ENCODE assay signal across 8 cellular contexts in the genomic region with DNA sequence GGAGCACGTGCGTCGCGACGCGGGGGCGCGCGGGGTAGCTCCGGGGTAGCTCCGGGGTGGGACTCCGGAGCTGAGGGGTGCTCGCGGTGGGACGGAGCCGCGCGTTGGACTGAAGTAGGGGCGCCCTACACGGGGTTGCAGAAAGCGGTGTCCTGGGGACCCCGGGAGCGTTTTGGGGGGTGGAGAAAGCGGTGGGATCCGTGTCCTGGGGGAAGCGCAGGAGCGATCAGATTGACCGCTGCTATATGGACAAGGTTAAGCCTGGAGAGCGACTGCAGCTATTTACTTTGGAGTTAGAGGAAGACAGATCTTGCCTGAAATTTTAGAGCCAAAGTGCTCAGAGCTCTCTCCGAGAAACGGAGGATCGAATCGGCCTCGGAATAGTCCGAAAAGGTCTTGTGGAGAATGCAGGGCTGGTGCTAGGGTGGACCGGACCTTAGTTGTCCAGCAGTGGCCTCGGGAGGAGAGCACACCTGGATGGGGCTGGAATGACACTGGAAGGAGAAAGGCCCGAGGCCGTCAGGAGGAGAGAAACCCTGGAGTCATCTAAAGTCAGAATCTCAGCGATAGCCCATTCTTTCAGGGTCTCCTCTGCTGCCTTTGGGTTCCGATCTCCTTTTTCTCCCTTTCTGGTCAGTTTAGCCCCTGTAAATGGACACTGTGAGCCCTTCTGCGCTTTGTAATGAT. TPM values are rescaled to one million over a fixed set of nuclear protein-coding genes. Genes with fewer than 3 reads are reported as not detected.
DNase-seq lines count a peak whose midpoint lies in the region; ATAC-seq and TF ChIP-seq lines count a peak whose summit lies in the region.

No MANE protein-coding gene starts in this region.

- no peak for TF ChIP-seq EP300 in sigmoid colon (IDR thresholded peaks at IDR 0.05)

- peak overlapping the region; percentile 99 for H3K4me2 ChIP-seq in SU-DHL-6 (ENCODE audit: low read depth, low read length, poor library complexity, severe bottlenecking)

- H3K27me3 ChIP-seq in SU-DHL-6 (ENCODE audit: low read length) (no peaks in the 10 kb centered on the region), sigmoid colon (peaks cover 0 to 4% (median 0%) of the 10 kb centered on the region in 3 donors)

- peak overlapping the region; percentile 80 for H2AFZ ChIP-seq in SU-DHL-6 (ENCODE audit: low read depth, low read length, severe bottlenecking)

- intact Hi-C loops in sigmoid colon (cut with DNase I) = no loop called here

- ATAC-seq in HG03354 (IDR thresholded peaks at IDR 0.05; ENCODE audit: poor library complexity, severe bottlenecking, unreplicated experiment) (no peak), HG02938 (IDR thresholded peaks at IDR 0.05; ENCODE audit: unreplicated experiment) (no peak)

- TF ChIP-seq CTCF in SU-DHL-6 (IDR thresholded peaks at IDR 0.05; ENCODE audit: insufficient read depth, low read length, poor library complexity, severe bottlenecking) (no peak), foreskin fibroblast (IDR thresholded peaks at IDR 0.05; ENCODE audit: low read depth, low read length) (no peak), sigmoid colon (IDR thresholded peaks at IDR 0.05) (no peak)

- H3K27ac ChIP-seq in SU-DHL-6 (ENCODE audit: low read depth, low read length) = peak overlapping the region; percentile 75
- H3K27ac ChIP-seq in sigmoid colon = peak overlapping the region; percentile 85 to 90 (median 89)

- H3K4me1 ChIP-seq in sigmoid colon = peaks cover 0 to 17% (median 9%) of the 10 kb centered on the region in 4 donors

- H4K20me1 ChIP-seq in SU-DHL-6 (ENCODE audit: low read depth, low read length) = peaks cover 1% of the 10 kb centered on the region; the same call in 1 of the 2 replicates

- peaks cover 55% of the 10 kb centered on the region for H3K79me2 ChIP-seq in SU-DHL-6 (ENCODE audit: insufficient read depth, low read length)

- peaks cover 8% of the 10 kb centered on the region; the same call in 1 of the 2 replicates for H3K36me3 ChIP-seq in SU-DHL-6 (ENCODE audit: low read length)
- H3K36me3 ChIP-seq in sigmoid colon = no peaks in the 10 kb centered on the region

- H3K9me2 ChIP-seq in SU-DHL-6 (replicated peaks; ENCODE audit: insufficient read depth, low read length) = no peaks in the 10 kb centered on the region

- no peaks in the 10 kb centered on the region for H3K9me3 ChIP-seq in SU-DHL-6 (ENCODE audit: insufficient read depth, low read length)
- H3K9me3 ChIP-seq in sigmoid colon = no peaks in the 10 kb centered on the region

- TF ChIP-seq POLR2A in sigmoid colon (IDR thresholded peaks at IDR 0.05) = no peak

- peak; percentile 4 for DNase-seq in activated gamma-delta T cell treated with anti-CD3 and anti-CD28 coated beads, Interleukin-2, amount 50 U/mL, for 16 hours (ENCODE audit: low read depth)
- DNase-seq in activated gamma-delta T cell (lab: John Stamatoyannopoulos, UW) (no peak), foreskin fibroblast (peak in 1 of 2 donors; percentile 24), sigmoid colon (no peak), NCI-H345 treated with DMSO at 0.1 percent for 48 hours (lab: John Stamatoyannopoulos, UW; ENCODE audit: unreplicated experiment) (no peak)

- 0 out of 2 replicates have a peak, but pooled peaks cover 5% of the 10 kb centered on the region for H3F3A ChIP-seq in SU-DHL-6 (ENCODE audit: insufficient read depth)

- peak overlapping the region; percentile 97 for H3K9ac ChIP-seq in SU-DHL-6 (ENCODE audit: low read length)

- WGBS in sigmoid colon, 2 donors = 1 to 3% methylated on average over 42 of the region's 42 CpGs

- H3K4me3 ChIP-seq in SU-DHL-6 (ENCODE audit: insufficient read depth, low read length, poor library complexity, severe bottlenecking) = peak overlapping the region; percentile 93
- H3K4me3 ChIP-seq in foreskin fibroblast (ENCODE audit: low read depth in 1 of 2, low read length in 2 of 2) = peak overlapping the region; percentile 77 to 94
- H3K4me3 ChIP-seq in sigmoid colon = peak overlapping the region; percentile 89 to 97 (median 94)

RNA-seq across cellular contexts. Expression of a gene that starts 0.6 kb away (rescaled TPM):
- 1 to 10 TPM; 2.4 to 4.7 (median 3.0) TPM for total RNA-seq in sigmoid colon
- polyA plus RNA-seq in sigmoid colon = 10 to 100 TPM; 25.2 to 31.7 (median 25.2) TPM
